Comparison of ENCODE assay signal across 39 cellular contexts in genomic region chr12:127189992-127190391, GRCh38.
"Had no signal": no experiment of that assay in that cellular context is flagged by ENCODE, and none has a peak within 500 bp of the region (broad histone marks: within the 10 kb centered on the region; RNA-seq: fewer than 3 reads in every experiment).

No MANE protein-coding gene starts in this region.

- H3K4me1 Mint-ChIP-seq: activated naive CD4-positive, alpha-beta T cell treated with anti-CD3 and anti-CD28 coated beads, Interleukin-2, amount 10 ng/mL, durations not matched to agents 7 days and 5 days; activated naive CD4-positive, alpha-beta T cell treated with anti-CD3 and anti-CD28 coated beads, Interleukin-2, amount 50 U/mL, for 24 hours; activated naive CD8-positive, alpha-beta T cell treated with anti-CD3 and anti-CD28 coated beads for 36 hours; activated naive CD8-positive, alpha-beta T cell treated with anti-CD3 and anti-CD28 coated beads, Interleukin-2, amount 10 ng/mL, durations not matched to agents 7 days and 5 days; activated naive CD8-positive, alpha-beta T cell treated with anti-CD3 and anti-CD28 coated beads, Interleukin-2, amount 50 U/mL, for 24 hours; activated T-helper 17 cell treated with anti-CD3 and anti-CD28 coated beads, Interleukin-2, amount 50 U/mL, for 72 hours; brain; central memory CD8-positive, alpha-beta T cell had no signal

- FAIRE-seq: astrocyte, bronchial epithelial cell had no signal

- H3K27me3 Mint-ChIP-seq: activated naive CD4-positive, alpha-beta T cell treated with anti-CD3 and anti-CD28 coated beads, Interleukin-2, amount 10 ng/mL, durations not matched to agents 7 days and 5 days; activated naive CD8-positive, alpha-beta T cell treated with anti-CD3 and anti-CD28 coated beads, Interleukin-2, amount 50 U/mL, for 24 hours had no signal

- H3K9me3 Mint-ChIP-seq: activated naive CD4-positive, alpha-beta T cell treated with anti-CD3 and anti-CD28 coated beads for 36 hours; activated naive CD4-positive, alpha-beta T cell treated with anti-CD3 and anti-CD28 coated beads, Interleukin-2, amount 10 ng/mL, durations not matched to agents 7 days and 5 days; activated naive CD4-positive, alpha-beta T cell treated with anti-CD3 and anti-CD28 coated beads, Interleukin-2, amount 50 U/mL, for 24 hours; activated naive CD4-positive, alpha-beta T cell treated with anti-CD3 and anti-CD28 coated beads, Interleukin-2, amount 50 U/mL, for 72 hours; activated naive CD8-positive, alpha-beta T cell treated with anti-CD3 and anti-CD28 coated beads for 36 hours; activated naive CD8-positive, alpha-beta T cell treated with anti-CD3 and anti-CD28 coated beads, Interleukin-2, amount 10 ng/mL, durations not matched to agents 7 days and 5 days; activated naive CD8-positive, alpha-beta T cell treated with anti-CD3 and anti-CD28 coated beads, Interleukin-2, amount 50 U/mL, for 24 hours; activated T-cell treated with anti-CD3 and anti-CD28 coated beads, Interleukin-2, amount 50 U/mL, for 4 hours; activated T-helper 1 cell treated with anti-CD3 and anti-CD28 coated beads, Interleukin-12 subunit alpha, Interleukin-12 subunit beta, Interleukin-2, Interleukin-4 antibody, amounts not matched to agents 30 ng/mL and 10 ng/mL and 1 ng/mL, durations not matched to agents 14 hours and 24 hours and 36 hours; activated T-helper 17 cell treated with anti-CD3 and anti-CD28 coated beads, Interleukin-2, amount 50 U/mL, for 72 hours; activated T-helper 2 cell treated with anti-CD3 and anti-CD28 coated beads, Interferon-gamma antibody, Interleukin-2, Interleukin-4, amounts not matched to agents 10 μg/mL and 5 μg/mL and 100 μg/mL, durations not matched to agents 14 hours and 24 hours and 36 hours; central memory CD8-positive, alpha-beta T cell had no signal

- H3K4me1 ChIP-seq: adrenal gland, ascending aorta, body of pancreas, breast epithelium had no signal

- H3K4me3 ChIP-seq: adrenal gland, ascending aorta, body of pancreas, breast epithelium, cardiac muscle cell had no signal

- DNase-seq: activated effector memory CD4-positive, alpha-beta T cell treated with anti-CD3 and anti-CD28 coated beads, Interleukin-2, amount 50 U/mL, for 16 hours; activated effector memory CD4-positive, alpha-beta T cell treated with Interleukin-2 at 50 U/mL for 16 hours; activated gamma-delta T cell; activated gamma-delta T cell treated with Interleukin-2 at 50 U/mL for 16 hours; activated naive CD4-positive, alpha-beta T cell; activated naive CD4-positive, alpha-beta T cell treated with anti-CD3 and anti-CD28 coated beads for 36 hours; activated naive CD4-positive, alpha-beta T cell treated with anti-CD3 and anti-CD28 coated beads, Interleukin-2, amount 10 ng/mL, durations not matched to agents 7 days and 5 days; activated naive CD4-positive, alpha-beta T cell treated with anti-CD3 and anti-CD28 coated beads, Interleukin-2, amount 50 U/mL, for 16 hours; activated naive CD4-positive, alpha-beta T cell treated with Interleukin-2 at 50 U/mL for 16 hours; activated naive CD8-positive, alpha-beta T cell treated with anti-CD3 and anti-CD28 coated beads for 36 hours; activated naive CD8-positive, alpha-beta T cell treated with anti-CD3 and anti-CD28 coated beads, Interleukin-2, amount 10 ng/mL, durations not matched to agents 7 days and 5 days; activated naive CD8-positive, alpha-beta T cell treated with anti-CD3 and anti-CD28 coated beads, Interleukin-2, amount 50 U/mL, for 24 hours; activated T-cell treated with anti-CD3 and anti-CD28 coated beads, Interleukin-2, amount 50 U/mL, for 24 hours; activated T-cell treated with anti-CD3 and anti-CD28 coated beads, Interleukin-2, amount 50 U/mL, for 4 hours; activated T-cell treated with anti-CD3 and anti-CD28 coated beads, Interleukin-2, amount 50 U/mL, for 48 hours; activated T-cell treated with anti-CD3 and anti-CD28 coated beads, Interleukin-2, amount 50 U/mL, for 72 hours; adrenal gland; amniotic stem cell; amygdala; anterior cingulate cortex; aorta; body of pancreas; brain microvascular endothelial cell; caudate nucleus; central memory CD4-positive, alpha-beta T cell; cerebellar nuclear complex had no signal

- H3K9me3 ChIP-seq: adrenal gland, ascending aorta, body of pancreas had no signal

- H3K4me3 Mint-ChIP-seq: activated naive CD4-positive, alpha-beta T cell treated with anti-CD3 and anti-CD28 coated beads for 36 hours; activated naive CD4-positive, alpha-beta T cell treated with anti-CD3 and anti-CD28 coated beads, Interleukin-2, amount 10 ng/mL, durations not matched to agents 7 days and 5 days; activated naive CD4-positive, alpha-beta T cell treated with anti-CD3 and anti-CD28 coated beads, Interleukin-2, amount 50 U/mL, for 24 hours; activated naive CD8-positive, alpha-beta T cell; activated naive CD8-positive, alpha-beta T cell treated with anti-CD3 and anti-CD28 coated beads for 36 hours; activated naive CD8-positive, alpha-beta T cell treated with anti-CD3 and anti-CD28 coated beads, Interleukin-2, amount 10 ng/mL, durations not matched to agents 7 days and 5 days; activated naive CD8-positive, alpha-beta T cell treated with anti-CD3 and anti-CD28 coated beads, Interleukin-2, amount 50 U/mL, for 24 hours; activated T-cell treated with anti-CD3 and anti-CD28 coated beads, Interleukin-2, amount 50 U/mL, for 24 hours; activated T-cell treated with anti-CD3 and anti-CD28 coated beads, Interleukin-2, amount 50 U/mL, for 4 hours; activated T-cell treated with anti-CD3 and anti-CD28 coated beads, Interleukin-2, amount 50 U/mL, for 72 hours; activated T-helper 1 cell treated with anti-CD3 and anti-CD28 coated beads, Interleukin-12 subunit alpha, Interleukin-12 subunit beta, Interleukin-2, Interleukin-4 antibody, amounts not matched to agents 30 ng/mL and 10 ng/mL and 1 ng/mL, durations not matched to agents 14 hours and 24 hours and 36 hours; activated T-helper 17 cell treated with anti-CD3 and anti-CD28 coated beads, Interleukin-2, amount 50 U/mL, for 72 hours; brain; central memory CD8-positive, alpha-beta T cell had no signal

- H3K36me3 Mint-ChIP-seq: activated naive CD4-positive, alpha-beta T cell treated with anti-CD3 and anti-CD28 coated beads, Interleukin-2, amount 10 ng/mL, durations not matched to agents 7 days and 5 days; activated naive CD4-positive, alpha-beta T cell treated with anti-CD3 and anti-CD28 coated beads, Interleukin-2, amount 50 U/mL, for 24 hours; activated naive CD4-positive, alpha-beta T cell treated with anti-CD3 and anti-CD28 coated beads, Interleukin-2, amount 50 U/mL, for 72 hours; activated naive CD8-positive, alpha-beta T cell; activated naive CD8-positive, alpha-beta T cell treated with anti-CD3 and anti-CD28 coated beads for 36 hours; activated naive CD8-positive, alpha-beta T cell treated with anti-CD3 and anti-CD28 coated beads, Interleukin-2, amount 10 ng/mL, durations not matched to agents 7 days and 5 days; brain had no signal

- H3K36me3 ChIP-seq: adrenal gland, ascending aorta, brain microvascular endothelial cell, breast epithelium, cardiac muscle cell had no signal

- H3K27me3 ChIP-seq: adrenal gland, ascending aorta, body of pancreas, brain microvascular endothelial cell, cardiac muscle cell had no signal

- H3K27ac ChIP-seq: adrenal gland, ascending aorta, body of pancreas, brain microvascular endothelial cell, breast epithelium, cardiac muscle cell had no signal

- ATAC-seq: activated naive CD4-positive, alpha-beta T cell treated with anti-CD3 and anti-CD28 coated beads, Interleukin-2, amount 50 U/mL, for 72 hours; activated naive CD8-positive, alpha-beta T cell treated with anti-CD3 and anti-CD28 coated beads, Interleukin-2, amount 50 U/mL, for 24 hours; activated T-cell treated with anti-CD3 and anti-CD28 coated beads, Interleukin-2, amount 50 U/mL, for 4 hours; activated T-cell treated with anti-CD3 and anti-CD28 coated beads, Interleukin-2, amount 50 U/mL, for 72 hours; activated T-helper 17 cell treated with anti-CD3 and anti-CD28 coated beads, Interleukin-2, amount 50 U/mL, for 72 hours; body of pancreas had no signal

- H3K27ac Mint-ChIP-seq: activated naive CD4-positive, alpha-beta T cell treated with anti-CD3 and anti-CD28 coated beads for 36 hours; activated naive CD4-positive, alpha-beta T cell treated with anti-CD3 and anti-CD28 coated beads, Interleukin-2, amount 10 ng/mL, durations not matched to agents 7 days and 5 days; activated naive CD4-positive, alpha-beta T cell treated with anti-CD3 and anti-CD28 coated beads, Interleukin-2, amount 50 U/mL, for 24 hours; activated naive CD4-positive, alpha-beta T cell treated with anti-CD3 and anti-CD28 coated beads, Interleukin-2, amount 50 U/mL, for 72 hours; activated naive CD8-positive, alpha-beta T cell; activated naive CD8-positive, alpha-beta T cell treated with anti-CD3 and anti-CD28 coated beads for 36 hours; activated naive CD8-positive, alpha-beta T cell treated with anti-CD3 and anti-CD28 coated beads, Interleukin-2, amount 10 ng/mL, durations not matched to agents 7 days and 5 days; activated naive CD8-positive, alpha-beta T cell treated with anti-CD3 and anti-CD28 coated beads, Interleukin-2, amount 50 U/mL, for 24 hours; activated T-cell treated with anti-CD3 and anti-CD28 coated beads, Interleukin-2, amount 50 U/mL, for 24 hours; activated T-cell treated with anti-CD3 and anti-CD28 coated beads, Interleukin-2, amount 50 U/mL, for 72 hours; activated T-helper 1 cell treated with anti-CD3 and anti-CD28 coated beads, Interleukin-12 subunit alpha, Interleukin-12 subunit beta, Interleukin-2, Interleukin-4 antibody, amounts not matched to agents 30 ng/mL and 10 ng/mL and 1 ng/mL, durations not matched to agents 14 hours and 24 hours and 36 hours; activated T-helper 17 cell treated with anti-CD3 and anti-CD28 coated beads, Interleukin-2, amount 50 U/mL, for 72 hours; activated T-helper 2 cell treated with anti-CD3 and anti-CD28 coated beads, Interferon-gamma antibody, Interleukin-2, Interleukin-4, amounts not matched to agents 10 μg/mL and 5 μg/mL and 100 μg/mL, durations not matched to agents 14 hours and 24 hours and 36 hours; brain had no signal
